1 cellular context compared by ENCODE assay signal in genomic region chr2:130947967-130948366, GRCh38.
TF ChIP-seq lines count a peak whose summit lies in the region.

No MANE protein-coding gene starts in this region.

TF ChIP-seq in HepG2, 621 proteins besides CTCF, POLR2A, EP300 and RAD21:
- TF ChIP-seq, protein P1, sequence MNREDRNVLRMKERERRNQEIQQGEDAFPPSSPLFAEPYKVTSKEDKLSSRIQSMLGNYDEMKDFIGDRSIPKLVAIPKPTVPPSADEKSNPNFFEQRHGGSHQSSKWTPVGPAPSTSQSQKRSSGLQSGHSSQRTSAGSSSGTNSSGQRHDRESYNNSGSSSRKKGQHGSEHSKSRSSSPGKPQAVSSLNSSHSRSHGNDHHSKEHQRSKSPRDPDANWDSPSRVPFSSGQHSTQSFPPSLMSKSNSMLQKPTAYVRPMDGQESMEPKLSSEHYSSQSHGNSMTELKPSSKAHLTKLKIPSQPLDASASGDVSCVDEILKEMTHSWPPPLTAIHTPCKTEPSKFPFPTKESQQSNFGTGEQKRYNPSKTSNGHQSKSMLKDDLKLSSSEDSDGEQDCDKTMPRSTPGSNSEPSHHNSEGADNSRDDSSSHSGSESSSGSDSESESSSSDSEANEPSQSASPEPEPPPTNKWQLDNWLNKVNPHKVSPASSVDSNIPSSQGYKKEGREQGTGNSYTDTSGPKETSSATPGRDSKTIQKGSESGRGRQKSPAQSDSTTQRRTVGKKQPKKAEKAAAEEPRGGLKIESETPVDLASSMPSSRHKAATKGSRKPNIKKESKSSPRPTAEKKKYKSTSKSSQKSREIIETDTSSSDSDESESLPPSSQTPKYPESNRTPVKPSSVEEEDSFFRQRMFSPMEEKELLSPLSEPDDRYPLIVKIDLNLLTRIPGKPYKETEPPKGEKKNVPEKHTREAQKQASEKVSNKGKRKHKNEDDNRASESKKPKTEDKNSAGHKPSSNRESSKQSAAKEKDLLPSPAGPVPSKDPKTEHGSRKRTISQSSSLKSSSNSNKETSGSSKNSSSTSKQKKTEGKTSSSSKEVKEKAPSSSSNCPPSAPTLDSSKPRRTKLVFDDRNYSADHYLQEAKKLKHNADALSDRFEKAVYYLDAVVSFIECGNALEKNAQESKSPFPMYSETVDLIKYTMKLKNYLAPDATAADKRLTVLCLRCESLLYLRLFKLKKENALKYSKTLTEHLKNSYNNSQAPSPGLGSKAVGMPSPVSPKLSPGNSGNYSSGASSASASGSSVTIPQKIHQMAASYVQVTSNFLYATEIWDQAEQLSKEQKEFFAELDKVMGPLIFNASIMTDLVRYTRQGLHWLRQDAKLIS (CRISPR knock-in tag; IDR thresholded peaks at IDR 0.05): no peak
- TF ChIP-seq ZNF775 (CRISPR knock-in tag; IDR thresholded peaks at IDR 0.05; ENCODE audit: borderline replicate concordance): no peak
- TF ChIP-seq ZNF614 (CRISPR knock-in tag; IDR thresholded peaks at IDR 0.05; ENCODE audit: borderline replicate concordance): no peak
- peak; percentile 92 to 93 for TF ChIP-seq MAFK (conservative IDR thresholded peaks at IDR 0.05 in 1 of 2, IDR thresholded peaks at IDR 0.05 in 1 of 2; ENCODE audit: low read length in 2 of 2)
- TF ChIP-seq, protein P2, sequence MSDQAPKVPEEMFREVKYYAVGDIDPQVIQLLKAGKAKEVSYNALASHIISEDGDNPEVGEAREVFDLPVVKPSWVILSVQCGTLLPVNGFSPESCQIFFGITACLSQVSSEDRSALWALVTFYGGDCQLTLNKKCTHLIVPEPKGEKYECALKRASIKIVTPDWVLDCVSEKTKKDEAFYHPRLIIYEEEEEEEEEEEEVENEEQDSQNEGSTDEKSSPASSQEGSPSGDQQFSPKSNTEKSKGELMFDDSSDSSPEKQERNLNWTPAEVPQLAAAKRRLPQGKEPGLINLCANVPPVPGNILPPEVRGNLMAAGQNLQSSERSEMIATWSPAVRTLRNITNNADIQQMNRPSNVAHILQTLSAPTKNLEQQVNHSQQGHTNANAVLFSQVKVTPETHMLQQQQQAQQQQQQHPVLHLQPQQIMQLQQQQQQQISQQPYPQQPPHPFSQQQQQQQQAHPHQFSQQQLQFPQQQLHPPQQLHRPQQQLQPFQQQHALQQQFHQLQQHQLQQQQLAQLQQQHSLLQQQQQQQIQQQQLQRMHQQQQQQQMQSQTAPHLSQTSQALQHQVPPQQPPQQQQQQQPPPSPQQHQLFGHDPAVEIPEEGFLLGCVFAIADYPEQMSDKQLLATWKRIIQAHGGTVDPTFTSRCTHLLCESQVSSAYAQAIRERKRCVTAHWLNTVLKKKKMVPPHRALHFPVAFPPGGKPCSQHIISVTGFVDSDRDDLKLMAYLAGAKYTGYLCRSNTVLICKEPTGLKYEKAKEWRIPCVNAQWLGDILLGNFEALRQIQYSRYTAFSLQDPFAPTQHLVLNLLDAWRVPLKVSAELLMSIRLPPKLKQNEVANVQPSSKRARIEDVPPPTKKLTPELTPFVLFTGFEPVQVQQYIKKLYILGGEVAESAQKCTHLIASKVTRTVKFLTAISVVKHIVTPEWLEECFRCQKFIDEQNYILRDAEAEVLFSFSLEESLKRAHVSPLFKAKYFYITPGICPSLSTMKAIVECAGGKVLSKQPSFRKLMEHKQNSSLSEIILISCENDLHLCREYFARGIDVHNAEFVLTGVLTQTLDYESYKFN (CRISPR knock-in tag; conservative IDR thresholded peaks at IDR 0.05): no peak
- no peak for TF ChIP-seq ZNF441 (CRISPR knock-in tag; IDR thresholded peaks at IDR 0.05; ENCODE audit: borderline replicate concordance)
- no peak for TF ChIP-seq MAZ (IDR thresholded peaks at IDR 0.05; ENCODE audit: borderline replicate concordance, low read depth, low read length)
- no peak for TF ChIP-seq MAZ (CRISPR knock-in tag; IDR thresholded peaks at IDR 0.05; ENCODE audit: low read depth)
- TF ChIP-seq NR2F2 (IDR thresholded peaks at IDR 0.05; ENCODE audit: borderline replicate concordance, low read depth): no peak
- TF ChIP-seq POLR2AphosphoS5 (IDR thresholded peaks at IDR 0.05; ENCODE audit: low read depth, low read length): no peak
- peak; percentile 84 for TF ChIP-seq MAFF (IDR thresholded peaks at IDR 0.05; ENCODE audit: low read depth, low read length)
- TF ChIP-seq, protein P3, sequence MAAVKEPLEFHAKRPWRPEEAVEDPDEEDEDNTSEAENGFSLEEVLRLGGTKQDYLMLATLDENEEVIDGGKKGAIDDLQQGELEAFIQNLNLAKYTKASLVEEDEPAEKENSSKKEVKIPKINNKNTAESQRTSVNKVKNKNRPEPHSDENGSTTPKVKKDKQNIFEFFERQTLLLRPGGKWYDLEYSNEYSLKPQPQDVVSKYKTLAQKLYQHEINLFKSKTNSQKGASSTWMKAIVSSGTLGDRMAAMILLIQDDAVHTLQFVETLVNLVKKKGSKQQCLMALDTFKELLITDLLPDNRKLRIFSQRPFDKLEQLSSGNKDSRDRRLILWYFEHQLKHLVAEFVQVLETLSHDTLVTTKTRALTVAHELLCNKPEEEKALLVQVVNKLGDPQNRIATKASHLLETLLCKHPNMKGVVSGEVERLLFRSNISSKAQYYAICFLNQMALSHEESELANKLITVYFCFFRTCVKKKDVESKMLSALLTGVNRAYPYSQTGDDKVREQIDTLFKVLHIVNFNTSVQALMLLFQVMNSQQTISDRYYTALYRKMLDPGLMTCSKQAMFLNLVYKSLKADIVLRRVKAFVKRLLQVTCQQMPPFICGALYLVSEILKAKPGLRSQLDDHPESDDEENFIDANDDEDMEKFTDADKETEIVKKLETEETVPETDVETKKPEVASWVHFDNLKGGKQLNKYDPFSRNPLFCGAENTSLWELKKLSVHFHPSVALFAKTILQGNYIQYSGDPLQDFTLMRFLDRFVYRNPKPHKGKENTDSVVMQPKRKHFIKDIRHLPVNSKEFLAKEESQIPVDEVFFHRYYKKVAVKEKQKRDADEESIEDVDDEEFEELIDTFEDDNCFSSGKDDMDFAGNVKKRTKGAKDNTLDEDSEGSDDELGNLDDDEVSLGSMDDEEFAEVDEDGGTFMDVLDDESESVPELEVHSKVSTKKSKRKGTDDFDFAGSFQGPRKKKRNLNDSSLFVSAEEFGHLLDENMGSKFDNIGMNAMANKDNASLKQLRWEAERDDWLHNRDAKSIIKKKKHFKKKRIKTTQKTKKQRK (IDR thresholded peaks at IDR 0.05; ENCODE audit: low read length): no peak
